Comparison of ENCODE assay signal across 21 cellular contexts in the genomic region with DNA sequence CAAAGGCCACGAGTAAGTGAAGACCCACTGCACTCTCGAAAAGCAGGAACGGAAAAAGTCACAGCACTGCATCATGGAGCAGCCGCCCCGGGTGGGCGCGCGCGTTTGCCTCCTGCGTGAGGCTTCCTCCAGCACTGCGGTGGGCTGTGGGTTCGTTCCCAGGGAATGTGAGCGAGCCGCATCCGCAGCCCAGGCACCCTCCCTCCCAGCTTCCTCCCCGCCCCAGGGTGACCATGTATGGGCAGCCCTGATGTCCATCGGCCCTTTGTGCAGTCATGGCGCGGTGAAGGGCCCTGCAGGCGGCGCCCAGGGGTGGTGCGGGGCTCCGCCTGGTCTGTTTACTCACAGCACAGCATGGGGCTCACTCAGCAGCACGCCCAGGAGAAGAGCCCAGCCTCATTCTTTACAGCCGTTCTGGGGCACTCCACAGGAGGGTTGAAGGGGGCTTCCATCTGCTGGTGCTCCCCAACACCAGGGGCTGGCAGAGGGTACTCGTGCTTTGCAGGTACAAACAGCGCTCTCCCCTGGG. TPM values are rescaled to one million over a fixed set of nuclear protein-coding genes. Genes with fewer than 3 reads are reported as not detected.
DNase-seq lines count a peak whose midpoint lies in the region; ATAC-seq, FAIRE-seq and TF ChIP-seq lines count a peak whose summit lies in the region.
"Had no signal": no experiment of that assay in that cellular context is flagged by ENCODE, and none has a peak within 500 bp of the region (broad histone marks: within the 10 kb centered on the region; RNA-seq: fewer than 3 reads in every experiment).

No MANE protein-coding gene starts in this region.

- H2AFZ ChIP-seq in GM23338 = no peak overlapping the region

- H3K36me3 Mint-ChIP-seq in GM23338 (ENCODE audit: low read depth) (peaks cover 5% of the 10 kb centered on the region), endothelial cell (ENCODE audit: low read depth, unreplicated experiment) (peaks cover 3% of the 10 kb centered on the region)
- H3K36me3 Mint-ChIP-seq: IgD-negative memory B cell had no signal

- ATAC-seq in A549 (peak; percentile 45 to 62; a peak in 5 of 6 replicates), GM23338 (peak; percentile 18)
- ATAC-seq: HCT116 had no signal

- peaks cover 8% of the 10 kb centered on the region for H3K4me1 Mint-ChIP-seq in GM23338
- peaks cover 6% of the 10 kb centered on the region for H3K4me1 Mint-ChIP-seq in endothelial cell (ENCODE audit: unreplicated experiment)
- H3K4me1 Mint-ChIP-seq: IgD-negative memory B cell had no signal

- no peak for DNase-seq in A549 (ENCODE audit: low read depth in 1 of 2, low spot score in 1 of 2)
- DNase-seq in GM23338 (ENCODE audit: low spot score) = no peak
- DNase-seq in NCI-H510A treated with DMSO at 0.1 percent for 48 hours (lab: John Stamatoyannopoulos, UW) = peak; percentile 21
- DNase-seq in endothelial cell (ENCODE audit: low spot score) = no peak
- no peak for DNase-seq in NCI-H2171 (lab: John Stamatoyannopoulos, UW)
- no peak for DNase-seq in activated CD4-positive, CD25-positive, alpha-beta regulatory T cell (lab: John Stamatoyannopoulos, UW)
- no peak for DNase-seq in activated gamma-delta T cell treated with Interleukin-2 at 50 U/mL for 16 hours
- DNase-seq: AML-193; Caco-2; CD4-positive, alpha-beta T cell; DMS79 treated with DMSO at 0.1 percent for 48 hours; GF-D8; KBM-7 had no signal

- FAIRE-seq in A549 (lab: Jason Lieb, UNC) = no peak
- FAIRE-seq: A204.1, D721Med, H54, HTR-8/SVneo had no signal

- no peak for TF ChIP-seq RAD21 in A549 (conservative IDR thresholded peaks at IDR 0.05 in 1 of 2, IDR thresholded peaks at IDR 0.05 in 1 of 2)

- H3K79me2 ChIP-seq in GM23338 (replicated peaks; ENCODE audit: insufficient read depth) = no peaks in the 10 kb centered on the region

- H3K9me3 Mint-ChIP-seq in GM23338 (peaks cover 20% of the 10 kb centered on the region), endothelial cell (ENCODE audit: unreplicated experiment) (no peaks in the 10 kb centered on the region)

- no peaks in the 10 kb centered on the region for H3K9me2 ChIP-seq in GM23338 (ENCODE audit: insufficient read depth)

- TF ChIP-seq EP300 in A549 (IDR thresholded peaks at IDR 0.05) = no peak

- no peak overlapping the region for H3K4me3 ChIP-seq in A549
- no peak overlapping the region for H3K4me3 ChIP-seq in GM23338

- H3K4me1 ChIP-seq in A549 (peaks cover 9% of the 10 kb centered on the region; the same call in 1 of the 3 replicates), GM23338 (ENCODE audit: insufficient read depth) (no peaks in the 10 kb centered on the region)
- H3K4me1 ChIP-seq: Caco-2 had no signal

- H3K4me3 Mint-ChIP-seq in GM23338 = no peak overlapping the region; the same call in 2 of the 3 replicates
- H3K4me3 Mint-ChIP-seq in endothelial cell (ENCODE audit: unreplicated experiment) = no peak overlapping the region
- H3K4me3 Mint-ChIP-seq: CD4-positive, alpha-beta T cell had no signal

- no peaks in the 10 kb centered on the region for H3F3A ChIP-seq in GM23338 (replicated peaks; ENCODE audit: low read depth)

- H3K27me3 Mint-ChIP-seq in GM23338 (ENCODE audit: insufficient read depth, low read depth, poor library complexity) (peaks cover 12% of the 10 kb centered on the region), endothelial cell (ENCODE audit: unreplicated experiment) (peaks cover 15% of the 10 kb centered on the region)

- POLR2A ChIA-PET in A549 (lab: Yijun Ruan, JAX) = no interaction called here

- no peaks in the 10 kb centered on the region; the same call in 1 of the 2 replicates for H3K27me3 ChIP-seq in GM23338 (ENCODE audit: insufficient read depth)

- H3K27ac Mint-ChIP-seq in GM23338 (no peak overlapping the region), endothelial cell (ENCODE audit: unreplicated experiment) (peak overlapping the region; percentile 5)
- H3K27ac Mint-ChIP-seq: CD4-positive, alpha-beta T cell; IgD-negative memory B cell had no signal

- H3K9me3 ChIP-seq in A549 = peaks cover 13% of the 10 kb centered on the region; the same call in 2 of the 3 replicates

- H3K4me2 ChIP-seq in A549 (peak overlapping the region; percentile 41), GM23338 (no peak overlapping the region)

- H3K27ac ChIP-seq in A549 (no peak overlapping the region), GM23338 (ENCODE audit: low read depth) (no peak overlapping the region)
- H3K27ac ChIP-seq: C4-2B had no signal

- no peak for TF ChIP-seq POLR2A in A549 (IDR thresholded peaks at IDR 0.05; ENCODE audit: low read length)

- CTCF ChIA-PET in A549 (lab: Yijun Ruan, JAX) = no interaction called here

- WGBS in A549 (ENCODE audit: missing lambda C conversion rate) = 26% methylated on average over 17 of the region's 27 CpGs

- no peaks in the 10 kb centered on the region for H4K20me1 ChIP-seq in GM23338 (replicated peaks; ENCODE audit: insufficient read depth)

- no peaks in the 10 kb centered on the region for H3K36me3 ChIP-seq in GM23338 (ENCODE audit: insufficient read depth)

- no peak for TF ChIP-seq CTCF in A549 (IDR thresholded peaks at IDR 0.05)
- no peak for TF ChIP-seq CTCF in GM23338 (conservative IDR thresholded peaks at IDR 0.05; ENCODE audit: low read depth in 2 of 2)
- no peak for TF ChIP-seq CTCF in endothelial cell (IDR thresholded peaks at IDR 0.05; ENCODE audit: unreplicated experiment)

TF ChIP-seq in A549, 52 proteins besides CTCF, POLR2A, EP300 and RAD21 (continues in another document):
- no peak for TF ChIP-seq CBX2 (IDR thresholded peaks at IDR 0.05; ENCODE audit: borderline replicate concordance, low read depth)

TF ChIP-seq in GM23338, 12 proteins besides CTCF, POLR2A, EP300 and RAD21 (continues in another document):
- TF ChIP-seq CREB1 (CRISPR knock-in tag; IDR thresholded peaks at IDR 0.05; ENCODE audit: low read depth) (no peak), POLR2AphosphoS5 (IDR thresholded peaks at IDR 0.05; ENCODE audit: low read depth) (no peak), EZH2phosphoT487 (IDR thresholded peaks at IDR 0.05; ENCODE audit: unreplicated experiment) (no peak)

RNA-seq across cellular contexts. Expression of a gene that starts 32.7 kb away (rescaled TPM):
- polyA plus RNA-seq in A549 (2011; rRNA removed) (not detected in 2 replicates), A549 (2017; fragmentation: RNase III; extraction: RNeasy Plus Mini Kit Qiagen cat#74134 plus additional on column Dnase treatment) (not detected in 3 replicates), GM23338 (2016; fragmentation: Nextera tagmentation; extraction: Ambion mirVana) (0.05 TPM in 2 replicates)
- not detected in 2 replicates for polyA plus RNA-seq in A549 (2012; cell fraction: cytosol; rRNA removed)
- polyA plus RNA-seq in A549 (2012; cell fraction: nucleus; rRNA removed) = 0.06 TPM in 1 of 2 replicates, not detected in the other
- polyA minus RNA-seq in A549 (2011; rRNA and poly(A)+ RNA removed) = not detected in 2 replicates
- total RNA-seq in GM23338 (2014; rRNA removed; shearing (Covaris generic)) = 0.12 and 0.28 TPM in 2 replicates
- total RNA-seq in endothelial cell (ENCODE audit: unreplicated experiment) = not detected
- polyA plus RNA-seq: BJ, IgD-negative memory B cell had no signal

RNA-seq across cellular contexts. Expression of a gene that starts 35.4 kb away (rescaled TPM):
- not detected in 2 replicates for polyA plus RNA-seq in A549 (2011; rRNA removed)
- not detected in 2 replicates for polyA plus RNA-seq in A549 (2012; cell fraction: cytosol; rRNA removed)
- polyA plus RNA-seq in A549 (2012; cell fraction: nucleus; rRNA removed) = not detected in 2 replicates
- polyA plus RNA-seq in A549 (2017; fragmentation: RNase III; extraction: RNeasy Plus Mini Kit Qiagen cat#74134 plus additional on column Dnase treatment) = not detected in 3 replicates
- not detected in 2 replicates for polyA minus RNA-seq in A549 (2011; rRNA and poly(A)+ RNA removed)
- total RNA-seq in GM23338 (2014; rRNA removed; shearing (Covaris generic)) = 0.21 TPM in 1 of 2 replicates, not detected in the other
- polyA plus RNA-seq in GM23338 (2016; fragmentation: Nextera tagmentation; extraction: Ambion mirVana) = not detected in 2 replicates
- total RNA-seq in endothelial cell (ENCODE audit: unreplicated experiment) = 0.18 TPM
- total RNA-seq: CD4-positive, alpha-beta T cell had no signal
- polyA plus RNA-seq: BJ, IgD-negative memory B cell had no signal
